In genomic region chr20:63405102-63405730, GRCh38 we compare ENCODE assay signal across 38 cellular contexts. TPM values are rescaled to one million over a fixed set of nuclear protein-coding genes. Genes with fewer than 3 reads are reported as not detected.
"Had no signal": no experiment of that assay in that cellular context is flagged by ENCODE, and none has a peak within 500 bp of the region (broad histone marks: within the 10 kb centered on the region; RNA-seq: fewer than 3 reads in every experiment).

No MANE protein-coding gene starts in this region.

- H2AFZ ChIP-seq: PC-9 had no signal

- DNase-seq: activated CD4-positive, alpha-beta T cell treated with anti-CD3 and anti-CD28 coated beads, Interleukin-2, amount 10 ng/mL, durations not matched to agents 24 days and 14 days; activated CD4-positive, alpha-beta T cell treated with anti-CD3 and anti-CD28 coated beads, Interleukin-2, amount 50 U/mL, for 4 hours; activated CD8-positive, alpha-beta T cell treated with anti-CD3 and anti-CD28 coated beads for 36 hours; activated gamma-delta T cell; activated naive CD4-positive, alpha-beta T cell treated with Interleukin-2 at 50 U/mL for 16 hours; activated naive CD8-positive, alpha-beta T cell treated with anti-CD3 and anti-CD28 coated beads, Interleukin-2, amount 50 U/mL, for 24 hours; activated T-cell treated with anti-CD3 and anti-CD28 coated beads, Interleukin-2, amount 50 U/mL, for 1 hour; anterior cingulate cortex; caudate nucleus; cerebellar nuclear complex; Kasumi-1; KG1; MG63; NCI-H1048; NCI-H1105 treated with DMSO at 0.1 percent for 48 hours; NCI-H1436; NCI-H1694; NCI-H2029; NCI-H2107; NCI-H226; NCI-H446 treated with DMSO at 0.1 percent for 48 hours; NCI-H69; NK-92 treated with Interleukin-12 subunit alpha and Interleukin-12 subunit beta, amount 100 ng/mL, for 24 hours; PC-9; Right ventricle myocardium superior; T1000 had no signal

- H3K4me2 ChIP-seq: PC-9 had no signal

- H3K27ac ChIP-seq: PC-9, RWPE1, SK-N-MC had no signal

- H3K27ac Mint-ChIP-seq: activated CD4-positive, alpha-beta T cell treated with anti-CD3 and anti-CD28 coated beads, Interleukin-2, amount 10 ng/mL, durations not matched to agents 24 days and 14 days; activated CD8-positive, alpha-beta T cell treated with anti-CD3 and anti-CD28 coated beads for 36 hours; activated naive CD4-positive, alpha-beta T cell treated with anti-CD3 and anti-CD28 coated beads, Interleukin-2, amount 50 U/mL, for 24 hours; activated naive CD8-positive, alpha-beta T cell treated with anti-CD3 and anti-CD28 coated beads, Interleukin-2, amount 50 U/mL, for 24 hours; activated T-helper 2 cell treated with anti-CD3 and anti-CD28 coated beads, Interferon-gamma antibody, Interleukin-2, Interleukin-4, amounts not matched to agents 10 μg/mL and 5 μg/mL and 100 μg/mL, durations not matched to agents 14 hours and 24 hours and 36 hours; brain had no signal

- H3K9me3 Mint-ChIP-seq: activated CD4-positive, alpha-beta T cell treated with anti-CD3 and anti-CD28 coated beads, Interleukin-2, amount 10 ng/mL, durations not matched to agents 24 days and 14 days; activated CD8-positive, alpha-beta T cell treated with anti-CD3 and anti-CD28 coated beads for 36 hours; activated naive CD4-positive, alpha-beta T cell treated with anti-CD3 and anti-CD28 coated beads, Interleukin-2, amount 50 U/mL, for 24 hours; activated naive CD8-positive, alpha-beta T cell treated with anti-CD3 and anti-CD28 coated beads, Interleukin-2, amount 50 U/mL, for 24 hours; activated T-helper 2 cell treated with anti-CD3 and anti-CD28 coated beads, Interferon-gamma antibody, Interleukin-2, Interleukin-4, amounts not matched to agents 10 μg/mL and 5 μg/mL and 100 μg/mL, durations not matched to agents 14 hours and 24 hours and 36 hours; brain had no signal

- FAIRE-seq: bronchial epithelial cell, RCC 7860, TTC549 had no signal

- H3K4me1 Mint-ChIP-seq: activated CD4-positive, alpha-beta T cell treated with anti-CD3 and anti-CD28 coated beads, Interleukin-2, amount 10 ng/mL, durations not matched to agents 24 days and 14 days; activated naive CD8-positive, alpha-beta T cell treated with anti-CD3 and anti-CD28 coated beads, Interleukin-2, amount 50 U/mL, for 24 hours had no signal

- H3K4me3 Mint-ChIP-seq: activated CD4-positive, alpha-beta T cell treated with anti-CD3 and anti-CD28 coated beads, Interleukin-2, amount 10 ng/mL, durations not matched to agents 24 days and 14 days; activated CD8-positive, alpha-beta T cell treated with anti-CD3 and anti-CD28 coated beads for 36 hours; activated naive CD4-positive, alpha-beta T cell treated with anti-CD3 and anti-CD28 coated beads, Interleukin-2, amount 50 U/mL, for 24 hours; activated naive CD8-positive, alpha-beta T cell treated with anti-CD3 and anti-CD28 coated beads, Interleukin-2, amount 50 U/mL, for 24 hours; brain had no signal

- H3K36me3 Mint-ChIP-seq: activated naive CD4-positive, alpha-beta T cell treated with anti-CD3 and anti-CD28 coated beads, Interleukin-2, amount 50 U/mL, for 24 hours; brain had no signal

- H3K4me3 ChIP-seq: MG63, PC-9, SK-N-MC had no signal

- H3K9me3 ChIP-seq: MG63 had no signal

- H3K27me3 Mint-ChIP-seq: activated CD4-positive, alpha-beta T cell treated with anti-CD3 and anti-CD28 coated beads, Interleukin-2, amount 10 ng/mL, durations not matched to agents 24 days and 14 days; activated CD8-positive, alpha-beta T cell treated with anti-CD3 and anti-CD28 coated beads for 36 hours; activated naive CD4-positive, alpha-beta T cell treated with anti-CD3 and anti-CD28 coated beads, Interleukin-2, amount 50 U/mL, for 24 hours; activated naive CD8-positive, alpha-beta T cell treated with anti-CD3 and anti-CD28 coated beads, Interleukin-2, amount 50 U/mL, for 24 hours; brain had no signal

- ATAC-seq: activated CD8-positive, alpha-beta T cell treated with anti-CD3 and anti-CD28 coated beads for 36 hours; activated naive CD8-positive, alpha-beta T cell treated with anti-CD3 and anti-CD28 coated beads, Interleukin-2, amount 50 U/mL, for 24 hours had no signal

- H3K36me3 ChIP-seq: MG63 had no signal

RNA-seq across cellular contexts. Expression of gene CHRNA4, which starts 44.1 kb away (rescaled TPM):
- total RNA-seq: activated CD4-positive, alpha-beta T cell treated with anti-CD3 and anti-CD28 coated beads, Interleukin-2, amount 10 ng/mL, durations not matched to agents 24 days and 14 days; activated CD8-positive, alpha-beta memory T cell treated with anti-CD3 and anti-CD28 coated beads for 36 hours; activated CD8-positive, alpha-beta T cell treated with anti-CD3 and anti-CD28 coated beads for 36 hours; activated T-helper 2 cell treated with anti-CD3 and anti-CD28 coated beads, Interferon-gamma antibody, Interleukin-2, Interleukin-4, amounts not matched to agents 10 μg/mL and 5 μg/mL and 100 μg/mL, durations not matched to agents 14 hours and 24 hours and 36 hours; bronchial epithelial cell; OCI-LY7; PC-9; T-helper 1 cell treated with Interleukin-12 subunit alpha and Interleukin-12 subunit beta and Interleukin-4 antibody, amounts not matched to agents 30 ng/mL and 1 ng/mL, for 36 hours; T-helper 2 cell treated with Interferon-gamma antibody and Interleukin-4, amounts not matched to agents 100 ng/mL and 5 ng/mL, for 36 hours had no signal
